ENCODE assay signal across 1 cellular context in the genomic region with DNA sequence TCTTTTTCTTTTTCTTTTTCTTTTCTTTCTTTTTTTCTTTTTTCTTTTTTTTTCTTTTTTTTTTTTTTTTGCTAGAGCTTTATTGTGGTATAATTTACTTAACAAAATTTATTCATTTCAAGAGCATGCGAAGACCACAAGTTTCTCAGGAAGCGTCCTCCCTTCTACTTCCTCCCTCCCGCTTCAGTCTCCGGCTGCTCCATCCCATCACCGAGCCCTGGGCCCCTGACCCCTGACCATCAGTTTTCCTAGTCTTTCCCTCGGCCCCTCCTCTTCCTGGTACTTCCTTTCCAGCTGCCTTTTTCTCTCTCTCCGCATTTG.
TF ChIP-seq lines count a peak whose summit lies in the region.

No MANE protein-coding gene starts in this region.

TF ChIP-seq in endothelial cell of umbilical vein, 7 proteins besides CTCF, POLR2A, EP300 and RAD21:
- no peak for TF ChIP-seq MYC (IDR thresholded peaks at IDR 0.05; ENCODE audit: low read depth, low read length)
- TF ChIP-seq JUN (IDR thresholded peaks at IDR 0.05; ENCODE audit: borderline replicate concordance, insufficient read depth, insufficient read length, low read depth) = no peak
- TF ChIP-seq, protein P1, sequence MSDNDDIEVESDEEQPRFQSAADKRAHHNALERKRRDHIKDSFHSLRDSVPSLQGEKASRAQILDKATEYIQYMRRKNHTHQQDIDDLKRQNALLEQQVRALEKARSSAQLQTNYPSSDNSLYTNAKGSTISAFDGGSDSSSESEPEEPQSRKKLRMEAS (IDR thresholded peaks at IDR 0.05; ENCODE audit: insufficient read depth, insufficient read length) = no peak
- TF ChIP-seq POLR2AphosphoS5 (IDR thresholded peaks at IDR 0.05; ENCODE audit: insufficient read depth, low read depth, low read length) = no peak
- no peak for TF ChIP-seq EZH2 (IDR thresholded peaks at IDR 0.05; ENCODE audit: borderline replicate concordance, low read depth, low read length, severe bottlenecking)
- no peak for TF ChIP-seq FOS (IDR thresholded peaks at IDR 0.05; ENCODE audit: borderline replicate concordance, insufficient read depth, low read length)
- no peak for TF ChIP-seq GATA2 (IDR thresholded peaks at IDR 0.05; ENCODE audit: insufficient read depth, insufficient read length, low read depth, low read length)
